9 cellular contexts compared by ENCODE assay signal in the genomic region with DNA sequence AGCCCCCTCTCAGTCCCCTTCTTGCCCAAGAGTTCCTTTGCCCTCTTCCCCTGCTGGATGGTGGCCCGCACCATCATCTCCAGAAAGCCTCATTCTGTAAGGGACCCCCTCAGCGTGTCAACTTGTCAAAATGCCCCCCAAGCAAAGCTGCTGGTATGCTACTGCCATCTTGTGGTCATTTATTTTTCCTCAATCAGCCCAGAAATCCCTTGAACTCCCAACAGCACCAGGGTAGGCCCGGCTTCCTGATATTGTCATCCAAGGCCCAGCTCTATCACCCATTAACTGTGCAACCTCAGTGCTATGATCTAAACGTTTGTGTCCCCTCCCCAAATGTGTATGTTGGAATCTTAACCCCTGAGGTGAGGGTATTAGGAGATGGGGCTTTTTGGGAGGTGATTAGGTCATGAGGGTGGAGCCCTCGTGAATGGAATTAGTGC. TPM values are rescaled to one million over a fixed set of nuclear protein-coding genes. Genes with fewer than 3 reads are reported as not detected.
DNase-seq lines count a peak whose midpoint lies in the region; ATAC-seq and TF ChIP-seq lines count a peak whose summit lies in the region.
"Had no signal": no experiment of that assay in that cellular context is flagged by ENCODE, and none has a peak within 500 bp of the region (broad histone marks: within the 10 kb centered on the region; RNA-seq: fewer than 3 reads in every experiment).

No MANE protein-coding gene starts in this region.

- H3K79me1 ChIP-seq in IMR-90 (ENCODE audit: low read depth in 1 of 2, low read length in 2 of 2) = no peaks in the 10 kb centered on the region

- H3K4me3 ChIP-seq in IMR-90 (ENCODE audit: insufficient read depth, low read depth, low read length) (no peak overlapping the region), neural cell (ENCODE audit: low read length) (no peak overlapping the region)

- no peak overlapping the region for H2BK20ac ChIP-seq in IMR-90 (ENCODE audit: low read depth, low read length)

- H3K36me3 ChIP-seq in IMR-90 (ENCODE audit: control insufficient read depth, insufficient read depth, low read length) (peaks cover 40% of the 10 kb centered on the region), neural cell (ENCODE audit: insufficient read depth, low read length) (no peaks in the 10 kb centered on the region)

- no peak overlapping the region for H2BK15ac ChIP-seq in IMR-90 (ENCODE audit: low read depth, low read length)

- no peaks in the 10 kb centered on the region for H3K27me3 ChIP-seq in IMR-90 (ENCODE audit: control insufficient read depth, insufficient read depth, low read length)
- no peaks in the 10 kb centered on the region for H3K27me3 ChIP-seq in neural cell (ENCODE audit: insufficient read depth, low read depth, low read length)

- TF ChIP-seq RAD21 in IMR-90 (IDR thresholded peaks at IDR 0.05; ENCODE audit: low read length) (peak; percentile 69), neural cell (conservative IDR thresholded peaks at IDR 0.05) (peak; percentile 37)

- H4K20me1 ChIP-seq in IMR-90 (ENCODE audit: insufficient read depth, low read length) (no peaks in the 10 kb centered on the region), neural cell (ENCODE audit: insufficient read depth) (no peaks in the 10 kb centered on the region)

- no peak overlapping the region for H3K14ac ChIP-seq in IMR-90 (replicated peaks; ENCODE audit: low read depth, low read length)

- H2BK5ac ChIP-seq in IMR-90 (ENCODE audit: low read depth, low read length, poor library complexity, severe bottlenecking) = no peak overlapping the region

- H3K27ac ChIP-seq in IMR-90 (ENCODE audit: insufficient read depth, low read length) (no peak overlapping the region), neural cell (ENCODE audit: low read length) (no peak overlapping the region)
- H3K27ac ChIP-seq: epithelial cell of prostate had no signal

- H3K56ac ChIP-seq in IMR-90 (ENCODE audit: extremely low read depth, insufficient read depth, low read length) = no peak overlapping the region

- ATAC-seq in IMR-90 (ENCODE audit: low read depth) (peak; percentile 63), HG02571 (IDR thresholded peaks at IDR 0.05; ENCODE audit: unreplicated experiment) (no peak)

- 71% methylated on average over 1 of the region's 5 CpGs; no CpG with 5 or more reads in 1 of the 2 experiments for WGBS in IMR-90 (ENCODE audit: extremely low coverage in 2 of 2, insufficient read length in 1 of 2), 2 experiments

- no peak for TF ChIP-seq EP300 in neural cell (conservative IDR thresholded peaks at IDR 0.05; ENCODE audit: poor library complexity, severe bottlenecking)

- H4K91ac ChIP-seq in IMR-90 (ENCODE audit: insufficient read depth, low read depth, low read length) = no peak overlapping the region

- H2AK5ac ChIP-seq in IMR-90 (ENCODE audit: low read depth, low read length) = no peak overlapping the region

- intact Hi-C loops in IMR-90 (cut with micrococcal nuclease) = loop anchor here (1.0 kb wide), 1 partner anchor 147 kb away; no protein-coding TSS in a partner anchor

- H2AK9ac ChIP-seq in IMR-90 (replicated peaks; ENCODE audit: low read depth, low read length, poor library complexity) = no peak overlapping the region

- POLR2A ChIA-PET in IMR-90 (lab: Charles Lee; ENCODE audit: unreplicated experiment) = no interaction called here

- 0 out of 2 replicates have a peak, but pooled peaks cover 3% of the 10 kb centered on the region for H3K9me1 ChIP-seq in IMR-90 (ENCODE audit: insufficient read depth, low read length)

- H3K9me3 ChIP-seq in IMR-90 (ENCODE audit: control insufficient read depth, insufficient read depth, low read length) = no peaks in the 10 kb centered on the region
- no peaks in the 10 kb centered on the region for H3K9me3 ChIP-seq in neural cell (ENCODE audit: low read length)

- H3K9ac ChIP-seq in IMR-90 (ENCODE audit: low read depth, low read length) = no peak overlapping the region
- no peak overlapping the region for H3K9ac ChIP-seq in neural cell (ENCODE audit: low read length)

- H4K8ac ChIP-seq in IMR-90 (ENCODE audit: low read depth in 2 of 2, low read length in 2 of 2) = no peak overlapping the region

- no peak overlapping the region for H4K5ac ChIP-seq in IMR-90 (ENCODE audit: low read depth, low read length)

- CTCF ChIA-PET in IMR-90 (lab: Yijun Ruan, JAX) = interaction anchor here (1.1 to 1.5 kb wide), 3 partner anchors 12 to 154 kb away, joined by 3 to 12 read pairs (median 3); no protein-coding TSS in a partner anchor

- H3K4ac ChIP-seq in IMR-90 (ENCODE audit: low read depth, low read length) = no peak overlapping the region

- TF ChIP-seq CTCF in IMR-90 (conservative IDR thresholded peaks at IDR 0.05; ENCODE audit: low read depth, low read length) (peak; percentile 55), neural cell (IDR thresholded peaks at IDR 0.05; ENCODE audit: poor library complexity, severe bottlenecking) (peak; percentile 38)

- DNase-seq in EH (ENCODE audit: low read depth) = peak; percentile 32
- no peak for DNase-seq in IMR-90
- DNase-seq in cerebellar cortex (ENCODE audit: low spot score) = peak; percentile 40
- DNase-seq in T1000 (lab: John Stamatoyannopoulos, UW) = no peak
- no peak for DNase-seq in NCI-H748 (lab: John Stamatoyannopoulos, UW; ENCODE audit: unreplicated experiment)
- no peak for DNase-seq in NCI-H1105 treated with DMSO at 0.1 percent for 48 hours (lab: John Stamatoyannopoulos, UW)

- no peak overlapping the region for H3K18ac ChIP-seq in IMR-90 (ENCODE audit: low read depth, low read length)

- H3K4me2 ChIP-seq in IMR-90 (ENCODE audit: low read depth, low read length) (no peak overlapping the region), neural cell (ENCODE audit: low read length) (no peak overlapping the region)

- no peak overlapping the region for H2BK120ac ChIP-seq in IMR-90 (ENCODE audit: low read depth, low read length)

- in situ Hi-C loops in IMR-90 (cut with MboI; ENCODE audit: low sequenced_read_pairs) = no loop called here

- H3K4me1 ChIP-seq in IMR-90 (ENCODE audit: control insufficient read depth, insufficient read depth, low read length) = no peaks in the 10 kb centered on the region

- H2AFZ ChIP-seq in IMR-90 (replicated peaks; ENCODE audit: low read length, poor library complexity) (no peak overlapping the region), neural cell (ENCODE audit: low read depth, low read length) (no peak overlapping the region)

- BruUV-seq in IMR-90 (replicated peaks; lab: Mats Ljungman, UMichigan) = no TSS peak

- dilution Hi-C loops in IMR-90 (cut with HindIII; ENCODE audit: low sequenced_read_pairs, unreplicated experiment) = no loop called here

- H3K79me2 ChIP-seq in neural cell (replicated peaks; ENCODE audit: insufficient read depth, low read length) = no peaks in the 10 kb centered on the region

- no peak for TF ChIP-seq POLR2A in IMR-90 (IDR thresholded peaks at IDR 0.05; ENCODE audit: low read depth, low read length)

- no peaks in the 10 kb centered on the region for H3F3A ChIP-seq in neural cell (ENCODE audit: insufficient read depth, low read length, poor library complexity, severe bottlenecking)

- no peak overlapping the region for H3K23ac ChIP-seq in IMR-90 (ENCODE audit: low read depth, low read length)

- H3K9me2 ChIP-seq in neural cell (ENCODE audit: insufficient read depth, low read length) = no peaks in the 10 kb centered on the region

TF ChIP-seq in IMR-90, 13 proteins besides CTCF, POLR2A, EP300 and RAD21 (continues in another document):
- no peak for TF ChIP-seq MAZ (IDR thresholded peaks at IDR 0.05; ENCODE audit: borderline replicate concordance, low read depth, low read length)
- TF ChIP-seq, protein P1, sequence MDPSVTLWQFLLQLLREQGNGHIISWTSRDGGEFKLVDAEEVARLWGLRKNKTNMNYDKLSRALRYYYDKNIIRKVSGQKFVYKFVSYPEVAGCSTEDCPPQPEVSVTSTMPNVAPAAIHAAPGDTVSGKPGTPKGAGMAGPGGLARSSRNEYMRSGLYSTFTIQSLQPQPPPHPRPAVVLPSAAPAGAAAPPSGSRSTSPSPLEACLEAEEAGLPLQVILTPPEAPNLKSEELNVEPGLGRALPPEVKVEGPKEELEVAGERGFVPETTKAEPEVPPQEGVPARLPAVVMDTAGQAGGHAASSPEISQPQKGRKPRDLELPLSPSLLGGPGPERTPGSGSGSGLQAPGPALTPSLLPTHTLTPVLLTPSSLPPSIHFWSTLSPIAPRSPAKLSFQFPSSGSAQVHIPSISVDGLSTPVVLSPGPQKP (IDR thresholded peaks at IDR 0.05; ENCODE audit: borderline replicate concordance, low read depth, low read length) = no peak
- TF ChIP-seq MXI1 (IDR thresholded peaks at IDR 0.05; ENCODE audit: borderline replicate concordance, low read depth, low read length) = no peak

TF ChIP-seq in neural cell, 6 proteins besides CTCF, POLR2A, EP300 and RAD21 (continues in another document):
- no peak for TF ChIP-seq EZH2 (IDR thresholded peaks at IDR 0.05; ENCODE audit: borderline replicate concordance, insufficient read depth, low read length, poor library complexity, severe bottlenecking)
- peak; percentile 15 for TF ChIP-seq SMC3 (conservative IDR thresholded peaks at IDR 0.05; ENCODE audit: poor library complexity)

RNA-seq across cellular contexts. Expression of gene FBXW11, which starts 53.2 kb away (rescaled TPM):
- 97.1 and 100 TPM in 2 replicates for total RNA-seq in IMR-90 (2012; rRNA removed)
- 29.1 and 34.3 TPM in 2 replicates for polyA plus RNA-seq in IMR-90 (2012; rRNA removed)
- 14.9 and 17.1 TPM in 2 replicates for polyA plus RNA-seq in IMR-90 (2012; cell fraction: cytosol; rRNA removed)
- polyA plus RNA-seq in IMR-90 (2012; cell fraction: nucleus; rRNA removed; ENCODE audit: low replicate concordance) = 10.5 and 28.9 TPM in 2 replicates
- polyA plus RNA-seq in neural cell = 102 and 103 TPM in 2 replicates
- 214 and 225 TPM in 2 replicates for polyA minus RNA-seq in neural cell

Comparison
In these comparisons a context has a peak if more than half of its experiments do, and no peak if none do; other contexts are left out.
1. DNase-seq: peak in EH (single experiment) and cerebellar cortex (single experiment); none in IMR-90 (single experiment), T1000 (single experiment), NCI-H748 (single experiment) and NCI-H1105 treated with DMSO at 0.1 percent for 48 hours (single experiment).